ENCODE assay signal across 8 cellular contexts in the genomic region with DNA sequence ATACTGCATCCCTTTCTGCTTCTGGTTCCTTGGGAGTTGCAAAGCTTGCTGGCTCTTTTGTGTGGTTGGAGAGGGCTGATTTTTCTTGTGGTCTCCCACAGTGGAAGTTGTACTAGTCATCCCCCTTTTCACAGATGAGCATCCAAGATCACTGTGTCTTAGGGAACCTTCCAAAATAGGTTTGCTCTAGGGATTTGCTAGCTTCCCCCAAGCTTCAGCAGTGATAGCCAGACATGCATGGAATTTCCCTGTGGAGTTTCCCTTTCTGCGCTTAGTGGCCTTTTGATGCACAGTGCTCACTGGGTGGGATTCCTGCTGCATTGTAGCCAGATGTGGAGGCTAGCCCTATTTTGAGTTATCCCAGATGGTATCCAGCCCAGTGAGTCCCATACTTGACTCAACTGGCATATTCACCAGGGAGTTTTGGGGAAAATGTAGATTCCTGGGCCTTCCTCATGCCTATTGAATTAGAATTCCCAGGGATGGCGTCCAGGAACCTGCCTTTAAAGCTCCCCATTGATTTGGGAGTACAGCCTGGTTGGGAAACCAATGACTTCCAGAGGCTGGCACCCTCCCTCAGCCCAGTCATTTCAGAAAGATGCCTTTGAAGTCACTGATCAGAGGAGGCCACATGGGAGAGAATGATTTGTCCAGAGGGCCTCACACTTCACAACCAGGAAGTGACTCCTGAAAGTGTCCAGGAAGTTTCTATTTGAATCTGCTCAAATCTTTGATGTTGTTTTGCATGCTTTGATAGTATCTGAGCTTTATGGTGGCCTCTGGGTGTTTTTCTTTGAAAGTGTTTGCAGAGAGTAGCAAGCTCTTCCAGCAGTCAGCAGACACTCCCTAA. TPM values are rescaled to one million over a fixed set of nuclear protein-coding genes. Genes with fewer than 3 reads are reported as not detected.
DNase-seq lines count a peak whose midpoint lies in the region; ATAC-seq and TF ChIP-seq lines count a peak whose summit lies in the region.

No MANE protein-coding gene starts in this region.

- no peaks in the 10 kb centered on the region for H3K9me3 Mint-ChIP-seq in activated naive CD4-positive, alpha-beta T cell treated with anti-CD3 and anti-CD28 coated beads, Interleukin-2, amount 50 U/mL, for 24 hours
- H3K9me3 Mint-ChIP-seq in stimulated activated naive CD8-positive, alpha-beta T cell treated with anti-CD3 and anti-CD28 coated beads, Interleukin-15, Interleukin-2, amounts not matched to agents 100 ng/mL and 50 ng/mL, for 24 hours = no peaks in the 10 kb centered on the region

- POLR2A ChIA-PET in Panc1 (lab: Charles Lee) = interaction anchor here (0.5 kb wide), 1 partner anchor 25 kb away, joined by 4 read pairs; no protein-coding TSS in a partner anchor

- peaks cover 73% of the 10 kb centered on the region for H3K4me1 Mint-ChIP-seq in activated naive CD4-positive, alpha-beta T cell treated with anti-CD3 and anti-CD28 coated beads, Interleukin-2, amount 50 U/mL, for 24 hours
- H3K4me1 Mint-ChIP-seq in stimulated activated naive CD8-positive, alpha-beta T cell treated with anti-CD3 and anti-CD28 coated beads, Interleukin-15, Interleukin-2, amounts not matched to agents 100 ng/mL and 50 ng/mL, for 24 hours (ENCODE audit: low read depth) = peaks cover 63% of the 10 kb centered on the region

- H3K27ac ChIP-seq in Panc1 (ENCODE audit: low read length) (no peak overlapping the region; the same call in 1 of the 2 replicates), epithelial cell of prostate (peak overlapping the region; percentile 96), spleen (peak overlapping the region in 4 of 8 donors; percentile 22 to 43 (median 36))

- CTCF ChIA-PET in Panc1 (lab: Charles Lee) = interaction anchor here (0.6 kb wide), 2 partner anchors 37 to 113 kb away, joined by 3 to 7 read pairs; no protein-coding TSS in a partner anchor

- no peak for DNase-seq in activated naive CD4-positive, alpha-beta T cell (lab: John Stamatoyannopoulos, UW)
- DNase-seq in Panc1 (ENCODE audit: low read depth, low spot score) (no peak), epithelial cell of prostate (ENCODE audit: low read depth, low spot score) (no peak), spleen (no peak), SHP77 (lab: John Stamatoyannopoulos, UW) (no peak)

- H3K4me1 ChIP-seq in Panc1 (ENCODE audit: control insufficient read depth, insufficient read depth, low read length) (0 out of 2 replicates have a peak, but pooled peaks cover 8% of the 10 kb centered on the region), spleen (peaks cover 31 to 75% (median 44%) of the 10 kb centered on the region in 6 donors)

- WGBS in spleen, 5 donors = 86 to 95% (median 94%) methylated on average over 2 of the region's 2 CpGs

- BruUV-seq in Panc1 (replicated peaks; lab: Mats Ljungman, UMichigan) = no TSS peak

- H3K36me3 ChIP-seq in Panc1 (ENCODE audit: control insufficient read depth, insufficient read depth, low read length) (no peaks in the 10 kb centered on the region), spleen (peaks cover 0 to 10% (median 0%) of the 10 kb centered on the region in 6 donors)

- in situ Hi-C loops in Panc1 (cut with HindIII; ENCODE audit: low pct_unique_long_range_greater_than_20kb, low sequenced_read_pairs) = no loop called here

- intact Hi-C loops in Panc1 (cut with micrococcal nuclease; ENCODE audit: unreplicated experiment) = no loop called here
- intact Hi-C loops in spleen (cut with DNase I; ENCODE audit: low total_unique reads) = no loop called here

- H3K36me3 Mint-ChIP-seq in activated naive CD4-positive, alpha-beta T cell treated with anti-CD3 and anti-CD28 coated beads, Interleukin-2, amount 50 U/mL, for 24 hours = peaks cover 8% of the 10 kb centered on the region
- H3K36me3 Mint-ChIP-seq in stimulated activated naive CD8-positive, alpha-beta T cell treated with anti-CD3 and anti-CD28 coated beads, Interleukin-15, Interleukin-2, amounts not matched to agents 100 ng/mL and 50 ng/mL, for 24 hours (ENCODE audit: low read depth) = peaks cover 30% of the 10 kb centered on the region

- H3K27ac Mint-ChIP-seq in activated naive CD4-positive, alpha-beta T cell treated with anti-CD3 and anti-CD28 coated beads, Interleukin-2, amount 50 U/mL, for 24 hours = peak overlapping the region; percentile 66
- H3K27ac Mint-ChIP-seq in stimulated activated naive CD8-positive, alpha-beta T cell treated with anti-CD3 and anti-CD28 coated beads, Interleukin-15, Interleukin-2, amounts not matched to agents 100 ng/mL and 50 ng/mL, for 24 hours = peak overlapping the region; percentile 84

- no peaks in the 10 kb centered on the region for H3K27me3 Mint-ChIP-seq in activated naive CD4-positive, alpha-beta T cell treated with anti-CD3 and anti-CD28 coated beads, Interleukin-2, amount 50 U/mL, for 24 hours
- H3K27me3 Mint-ChIP-seq in stimulated activated naive CD8-positive, alpha-beta T cell treated with anti-CD3 and anti-CD28 coated beads, Interleukin-15, Interleukin-2, amounts not matched to agents 100 ng/mL and 50 ng/mL, for 24 hours = no peaks in the 10 kb centered on the region

- TF ChIP-seq POLR2A in spleen (IDR thresholded peaks at IDR 0.05) = no peak

- H3K9me3 ChIP-seq in Panc1 (ENCODE audit: control insufficient read depth, insufficient read depth, low read depth, low read length) = no peaks in the 10 kb centered on the region
- H3K9me3 ChIP-seq in spleen = no peaks in the 10 kb centered on the region

- TF ChIP-seq CTCF in Panc1 (IDR thresholded peaks at IDR 0.05) (no peak), spleen (IDR thresholded peaks at IDR 0.05 in 8 of 11, conservative IDR thresholded peaks at IDR 0.05 in 3 of 11) (no peak)

- no peak overlapping the region for H3K4me3 ChIP-seq in Panc1 (ENCODE audit: low read depth in 2 of 2, low read length in 2 of 2)
- no peak overlapping the region for H3K4me3 ChIP-seq in spleen

- no peaks in the 10 kb centered on the region for H3K27me3 ChIP-seq in Panc1 (ENCODE audit: control insufficient read depth, insufficient read depth, low read length)
- H3K27me3 ChIP-seq in spleen (replicated peaks in 1 of 7) = no peaks in the 10 kb centered on the region

- no peak overlapping the region for H3K4me3 Mint-ChIP-seq in activated naive CD4-positive, alpha-beta T cell treated with anti-CD3 and anti-CD28 coated beads, Interleukin-2, amount 50 U/mL, for 24 hours
- H3K4me3 Mint-ChIP-seq in stimulated activated naive CD8-positive, alpha-beta T cell treated with anti-CD3 and anti-CD28 coated beads, Interleukin-15, Interleukin-2, amounts not matched to agents 100 ng/mL and 50 ng/mL, for 24 hours = no peak overlapping the region

- peak; percentile 55 for ATAC-seq in Panc1
- no peak for ATAC-seq in HG03432 (IDR thresholded peaks at IDR 0.05; ENCODE audit: unreplicated experiment)

RNA-seq across cellular contexts. Expression of gene PPARD, which starts 25.9 kb away (rescaled TPM):
- total RNA-seq in Panc1 (2021; ENCODE audit: unreplicated experiment) (14.4 TPM), spleen (10 to 100 TPM; 24.5 to 37.4 (median 34.9) TPM)
- polyA plus RNA-seq in Panc1 (2012; ENCODE audit: insufficient read length) = 17.8 TPM
- polyA plus RNA-seq in spleen = 10 to 100 TPM in 2 of 3 donors, 1 to 10 TPM in 1; 9.4 to 16.8 (median 12.7) TPM
